In the genomic region with DNA sequence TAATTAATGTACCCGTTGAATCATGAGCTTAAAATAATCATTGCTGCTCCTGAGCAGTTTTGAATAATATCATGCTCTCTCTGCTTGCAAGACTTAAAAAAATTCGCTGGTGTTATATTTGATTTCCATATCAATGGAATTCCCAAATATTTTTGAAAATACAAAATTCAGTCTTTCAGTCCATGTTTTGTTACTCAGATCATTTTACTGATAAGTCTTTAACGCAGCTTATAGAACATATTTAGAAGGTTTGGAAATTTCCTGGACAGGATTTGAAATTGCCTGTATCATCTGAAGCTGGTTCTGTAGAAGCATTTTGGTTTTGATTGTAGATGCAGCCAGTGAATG, we compare ENCODE assay signal across 11 cellular contexts. TPM values are rescaled to one million over a fixed set of nuclear protein-coding genes. Genes with fewer than 3 reads are reported as not detected.
A peak's percentile ranks its signal among the peaks of the same experiment; 100 is the strongest.
DNase-seq lines count a peak whose midpoint lies in the region; ATAC-seq and TF ChIP-seq lines count a peak whose summit lies in the region.
"Had no signal": no experiment of that assay in that cellular context is flagged by ENCODE, and none has a peak within 500 bp of the region (broad histone marks: within the 10 kb centered on the region; RNA-seq: fewer than 3 reads in every experiment).

No MANE protein-coding gene starts in this region.

- DNase-seq in activated gamma-delta T cell treated with Interleukin-2 at 50 U/mL for 16 hours (no peak), epidermal melanocyte (ENCODE audit: insufficient read length, low spot score) (no peak)
- DNase-seq: central memory CD4-positive, alpha-beta T cell; NCI-H1436; RPMI8226 had no signal

- H3K36me3 Mint-ChIP-seq in IgD-negative memory B cell (peaks cover 1% of the 10 kb centered on the region), nephron (ENCODE audit: low read depth) (no peaks in the 10 kb centered on the region)

- ATAC-seq in HG02852 (IDR thresholded peaks at IDR 0.05; ENCODE audit: unreplicated experiment) (no peak), GM18502 (IDR thresholded peaks at IDR 0.05; ENCODE audit: poor library complexity, unreplicated experiment) (no peak)

- no peak for TF ChIP-seq CTCF in nephron (IDR thresholded peaks at IDR 0.05; ENCODE audit: unreplicated experiment in 3 of 3)

- H3K9me3 Mint-ChIP-seq in IgD-negative memory B cell (no peaks in the 10 kb centered on the region), nephron (no peaks in the 10 kb centered on the region)

- peak overlapping the region; percentile 82 to 99 (median 96); a peak in 19 of 20 replicates for H3K4me3 ChIP-seq in BLaER1 treated with 17β-estradiol and CSF1 and Interleukin-3, amounts not matched to agents 10 nM and 100 nM
- peak overlapping the region; percentile 90 to 91 for H3K4me3 ChIP-seq in duodenal mucosa (ENCODE audit: low read depth in 1 of 2, low read length in 2 of 2)

- H3K27ac Mint-ChIP-seq in IgD-negative memory B cell (peak overlapping the region; percentile 67 to 91 (median 74)), nephron (no peak overlapping the region)

- H3K4me3 Mint-ChIP-seq in IgD-negative memory B cell (peak overlapping the region; percentile 84 to 98 (median 90)), nephron (peak overlapping the region; percentile 82 to 92 (median 90))

- peaks cover 58 to 64% (median 60%) of the 10 kb centered on the region in 11 experiments for H4K20me1 ChIP-seq in BLaER1 treated with 17β-estradiol and CSF1 and Interleukin-3, amounts not matched to agents 10 nM and 100 nM

- H3K4me1 Mint-ChIP-seq in IgD-negative memory B cell (peaks cover 26 to 48% (median 33%) of the 10 kb centered on the region in 3 donors), nephron (peaks cover 12% of the 10 kb centered on the region)

- H3K27me3 ChIP-seq in BLaER1 treated with 17β-estradiol and CSF1 and Interleukin-3, amounts not matched to agents 10 nM and 100 nM, result peaks cover 0 to 45% (median 36%) of the 10 kb centered on the region in 11 experiments; a peak in 19 of 22 replicates
- peaks cover 3 to 10% of the 10 kb centered on the region in 2 donors for H3K27me3 ChIP-seq in duodenal mucosa (ENCODE audit: control insufficient read depth in 1 of 2, insufficient read depth in 2 of 2, low read length in 2 of 2)

- H3K27me3 Mint-ChIP-seq in IgD-negative memory B cell (peaks cover 12% of the 10 kb centered on the region), nephron (ENCODE audit: low read depth) (peaks cover 85% of the 10 kb centered on the region)

- H3K4me1 ChIP-seq in BLaER1 treated with 17β-estradiol and CSF1 and Interleukin-3, amounts not matched to agents 10 nM and 100 nM, result peaks cover 37 to 48% (median 43%) of the 10 kb centered on the region in 10 experiments
- peaks cover 12 to 18% of the 10 kb centered on the region in 2 donors for H3K4me1 ChIP-seq in duodenal mucosa (ENCODE audit: control insufficient read depth in 1 of 2, insufficient read depth in 2 of 2, low read length in 2 of 2)

- peaks cover 0 to 20% (median 0%) of the 10 kb centered on the region in 11 experiments; a peak in 5 of 22 replicates for H3K36me3 ChIP-seq in BLaER1 treated with 17β-estradiol and CSF1 and Interleukin-3, amounts not matched to agents 10 nM and 100 nM
- H3K36me3 ChIP-seq in duodenal mucosa (ENCODE audit: control insufficient read depth in 1 of 2, insufficient read depth in 2 of 2, low read length in 2 of 2), result no peaks in the 10 kb centered on the region

- H3K9ac ChIP-seq in BLaER1 treated with 17β-estradiol and CSF1 and Interleukin-3, amounts not matched to agents 10 nM and 100 nM, result peak overlapping the region in 5 of 11 experiments; percentile 89 to 98 (median 97); a peak in 7 of 22 replicates
- no peak overlapping the region for H3K9ac ChIP-seq in duodenal mucosa (ENCODE audit: low read depth in 1 of 2, low read length in 2 of 2)

- peak overlapping the region; percentile 90 to 99 (median 98) for H3K4me2 ChIP-seq in BLaER1 treated with 17β-estradiol and CSF1 and Interleukin-3, amounts not matched to agents 10 nM and 100 nM

- no peak overlapping the region for H3K27ac ChIP-seq in BLaER1 treated with 17β-estradiol and CSF1 and Interleukin-3, amounts not matched to agents 10 nM and 100 nM
- H3K27ac ChIP-seq in duodenal mucosa (ENCODE audit: low read depth, low read length), result no peak overlapping the region

- H3K9me3 ChIP-seq in BLaER1 treated with 17β-estradiol and CSF1 and Interleukin-3, amounts not matched to agents 10 nM and 100 nM (replicated peaks in 1 of 11), result no peaks in the 10 kb centered on the region
- H3K9me3 ChIP-seq in duodenal mucosa (ENCODE audit: control insufficient read depth in 1 of 2, low read length in 2 of 2), result no peaks in the 10 kb centered on the region

RNA-seq across cellular contexts. Expression of a gene that starts 1.9 kb away (rescaled TPM):
- 8.9 TPM for polyA plus RNA-seq in IgD-negative memory B cell

Comparison
In these comparisons a context has a peak if more than half of its experiments do, and no peak if none do; other contexts are left out.
1. H3K27ac Mint-ChIP-seq: peak in IgD-negative memory B cell (3 of 3); none in nephron (0 of 3).